ENCODE assay signal across 23 cellular contexts in the genomic region with DNA sequence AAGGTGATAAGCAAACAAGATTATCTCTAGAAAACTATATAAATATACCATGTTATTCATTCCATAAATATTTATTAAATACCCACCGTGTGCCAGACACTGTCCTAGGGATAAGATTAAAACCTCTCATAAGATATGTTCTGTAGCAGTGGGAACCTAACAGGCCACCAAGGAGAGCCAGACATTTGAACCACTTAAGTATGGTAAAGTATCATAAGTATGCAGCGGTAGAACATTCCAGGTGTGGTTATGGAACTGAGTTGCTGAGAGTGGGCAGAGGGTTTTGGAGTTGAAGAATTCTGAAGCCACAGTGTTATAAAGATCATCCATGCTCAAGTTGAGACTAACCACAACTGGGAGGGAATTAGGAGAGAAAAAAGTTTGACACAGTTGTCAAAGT. TPM values are rescaled to one million over a fixed set of nuclear protein-coding genes. Genes with fewer than 3 reads are reported as not detected.
DNase-seq lines count a peak whose midpoint lies in the region; ATAC-seq and TF ChIP-seq lines count a peak whose summit lies in the region.
"Had no signal": no experiment of that assay in that cellular context is flagged by ENCODE, and none has a peak within 500 bp of the region (broad histone marks: within the 10 kb centered on the region; RNA-seq: fewer than 3 reads in every experiment).

No MANE protein-coding gene starts in this region.

- H2BK20ac ChIP-seq in H9 (ENCODE audit: low read depth, low read length, poor library complexity, severe bottlenecking) = peak overlapping the region; percentile 75

- no peak overlapping the region for H4K5ac ChIP-seq in H9 (ENCODE audit: insufficient read length, low read depth, low read length)

- H3K36me3 Mint-ChIP-seq in H9 (ENCODE audit: insufficient read depth in 1 of 3, low read depth in 3 of 3) = peaks cover 0 to 3% (median 0%) of the 10 kb centered on the region in 3 experiments; a peak in 2 of 7 replicates
- H3K36me3 Mint-ChIP-seq: stimulated activated effector memory CD8-positive, alpha-beta T cell treated with anti-CD3 and anti-CD28 coated beads, Interleukin-12 subunit alpha, Interleukin-12 subunit beta, amount 100 ng/mL, for 72 hours had no signal

- WGBS in H9 (ENCODE audit: extremely low coverage, insufficient read length, low lambda C conversion rate) = no CpG with 5 or more reads among the region's 2 CpGs

- H3K4me1 ChIP-seq in H9 (ENCODE audit: insufficient read depth, low read length) (no peaks in the 10 kb centered on the region), ascending aorta (peaks cover 6 to 44% of the 10 kb centered on the region in 2 donors), lower lobe of right lung (peaks cover 27% of the 10 kb centered on the region), skeletal muscle tissue (ENCODE audit: control insufficient read depth in 3 of 3, insufficient read depth in 3 of 3, low read length in 3 of 3) (peaks cover 45 to 55% (median 53%) of the 10 kb centered on the region in 3 donors)
- H3K4me1 ChIP-seq: neural progenitor cell had no signal

- intact Hi-C loops in ascending aorta (cut with DNase I) (no loop called here), lower lobe of right lung (cut with DNase I) (no loop called here)

- no peak overlapping the region for H4K91ac ChIP-seq in H9 (ENCODE audit: insufficient read length, low read depth, low read length)

- TF ChIP-seq CTCF in H9 (conservative IDR thresholded peaks at IDR 0.05) = no peak
- no peak for TF ChIP-seq CTCF in ascending aorta (IDR thresholded peaks at IDR 0.05)
- TF ChIP-seq CTCF in lower lobe of right lung (IDR thresholded peaks at IDR 0.05) = no peak

- no peaks in the 10 kb centered on the region for H3K79me1 ChIP-seq in H9 (ENCODE audit: insufficient read depth, low read depth, low read length, poor library complexity, severe bottlenecking)

- H3K23ac ChIP-seq in H9 (ENCODE audit: insufficient read length, low read depth, low read length) = no peak overlapping the region

- H3K9me3 ChIP-seq in H9 (ENCODE audit: control insufficient read depth, low read depth, low read length) = no peaks in the 10 kb centered on the region
- no peaks in the 10 kb centered on the region for H3K9me3 ChIP-seq in ascending aorta
- H3K9me3 ChIP-seq in lower lobe of right lung = no peaks in the 10 kb centered on the region
- H3K9me3 ChIP-seq in skeletal muscle tissue (ENCODE audit: control insufficient read depth in 3 of 3, low read length in 3 of 3) = no peaks in the 10 kb centered on the region
- H3K9me3 ChIP-seq: suprapubic skin had no signal

- H3K23me2 ChIP-seq in H9 (ENCODE audit: insufficient read length, low read depth, low read length, poor library complexity, severe bottlenecking) = no peaks in the 10 kb centered on the region

- H3K4me3 ChIP-seq in ascending aorta = no peak overlapping the region
- H3K4me3 ChIP-seq in lower lobe of right lung = no peak overlapping the region
- no peak overlapping the region for H3K4me3 ChIP-seq in skeletal muscle tissue (ENCODE audit: low read length in 3 of 3)
- H3K4me3 ChIP-seq: neural progenitor cell, suprapubic skin had no signal

- H3K27ac ChIP-seq in H9 (ENCODE audit: insufficient read length, low read depth, low read length) (no peak overlapping the region), ascending aorta (peak overlapping the region; percentile 61 to 72), lower lobe of right lung (peak overlapping the region; percentile 57), skeletal muscle tissue (ENCODE audit: low read depth, low read length) (peak overlapping the region; percentile 82)
- H3K27ac ChIP-seq: C4-2B, neural progenitor cell, RWPE1, suprapubic skin had no signal

- no peak overlapping the region for H3K18ac ChIP-seq in H9 (ENCODE audit: insufficient read length, low read depth, low read length)

- H3K4ac ChIP-seq in H9 (ENCODE audit: low read depth, low read length) = no peak overlapping the region

- H4K8ac ChIP-seq in H9 (replicated peaks; ENCODE audit: insufficient read length, low read depth, low read length) = no peak overlapping the region

- H2BK12ac ChIP-seq in H9 (ENCODE audit: insufficient read length, low read depth, low read length) = no peak overlapping the region

- no peak overlapping the region for H3K4me2 ChIP-seq in H9 (ENCODE audit: insufficient read depth, insufficient read length, low read length)
- H3K4me2 ChIP-seq: neural progenitor cell had no signal

- H2AK5ac ChIP-seq in H9 (ENCODE audit: insufficient read length, low read length) = no peak overlapping the region

- no peak overlapping the region for H2BK120ac ChIP-seq in H9 (ENCODE audit: low read depth, low read length, poor library complexity, severe bottlenecking)

- no peak overlapping the region for H2AFZ ChIP-seq in H9 (ENCODE audit: low read length)
- H2AFZ ChIP-seq: neural progenitor cell had no signal

- H4K20me1 ChIP-seq in H9 (ENCODE audit: control insufficient read depth, insufficient read depth, insufficient read length) = no peaks in the 10 kb centered on the region

- H3K27me3 ChIP-seq in H9 (ENCODE audit: insufficient read depth, low read length) (no peaks in the 10 kb centered on the region), ascending aorta (no peaks in the 10 kb centered on the region), lower lobe of right lung (ENCODE audit: low read depth) (no peaks in the 10 kb centered on the region), skeletal muscle tissue (ENCODE audit: control insufficient read depth in 3 of 3, insufficient read depth in 3 of 3, low read length in 3 of 3) (no peaks in the 10 kb centered on the region)
- H3K27me3 ChIP-seq: neural progenitor cell, suprapubic skin had no signal

- no peak overlapping the region for H3K9ac ChIP-seq in H9 (ENCODE audit: extremely low read depth, insufficient read length, low read length)
- H3K9ac ChIP-seq in skeletal muscle tissue (ENCODE audit: low read depth in 1 of 3, low read length in 3 of 3) = peak overlapping the region in 1 of 3 donors; percentile 48
- H3K9ac ChIP-seq: neural progenitor cell had no signal

- 0 out of 4 replicates have a peak, but pooled peaks cover 0 to 5% of the 10 kb centered on the region in 2 experiments for H3K4me1 Mint-ChIP-seq in H9

- H3K27me3 Mint-ChIP-seq in H9 (ENCODE audit: low read depth) = no peaks in the 10 kb centered on the region
- H3K27me3 Mint-ChIP-seq: activated B cell treated with CpG ODN at 0.5 μM for 24 hours had no signal

- H3K36me3 ChIP-seq in ascending aorta (no peaks in the 10 kb centered on the region), lower lobe of right lung (no peaks in the 10 kb centered on the region), skeletal muscle tissue (ENCODE audit: control insufficient read depth in 3 of 3, insufficient read depth in 3 of 3, low read length in 3 of 3) (peaks cover 0 to 2% (median 0%) of the 10 kb centered on the region in 3 donors)
- H3K36me3 ChIP-seq: neural progenitor cell, suprapubic skin had no signal

- peak overlapping the region in 1 of 3 experiments; percentile 16; a peak in 2 of 7 replicates for H3K27ac Mint-ChIP-seq in H9
- H3K27ac Mint-ChIP-seq: activated B cell treated with CpG ODN at 0.5 μM for 24 hours; neural progenitor cell; stimulated activated effector memory CD8-positive, alpha-beta T cell treated with anti-CD3 and anti-CD28 coated beads, Interleukin-12 subunit alpha, Interleukin-12 subunit beta, amount 100 ng/mL, for 72 hours had no signal

- H3K9me3 Mint-ChIP-seq in H9 = no peaks in the 10 kb centered on the region; a peak in 1 of 5 replicates
- H3K9me3 Mint-ChIP-seq: neural progenitor cell had no signal

- H3K14ac ChIP-seq in H9 (ENCODE audit: insufficient read depth, low read length) = no peak overlapping the region

- 0 out of 2 replicates have a peak, but pooled peaks cover 2% of the 10 kb centered on the region for H3K79me2 ChIP-seq in H9 (ENCODE audit: insufficient read depth, low read length)

- peak; percentile 84 to 85 for ATAC-seq in lower lobe of right lung
- ATAC-seq: stimulated activated effector memory CD8-positive, alpha-beta T cell treated with anti-CD3 and anti-CD28 coated beads, Interleukin-12 subunit alpha, Interleukin-12 subunit beta, amount 100 ng/mL, for 72 hours had no signal

- H3K56ac ChIP-seq in H9 (ENCODE audit: insufficient read length, low read depth, low read length) = no peak overlapping the region

- no peak overlapping the region for H2BK5ac ChIP-seq in H9 (ENCODE audit: insufficient read length, low read length)

- DNase-seq in H9 (no peak), ascending aorta (ENCODE audit: low spot score in 2 of 2) (no peak), lower lobe of right lung (no peak), DMS79 (lab: John Stamatoyannopoulos, UW) (no peak), hippocampal formation (lab: John Stamatoyannopoulos, UW) (no peak), iPS-NIHi11 (ENCODE audit: low spot score) (no peak)
- DNase-seq: activated B cell treated with CpG ODN at 0.5 μM for 24 hours; activated CD4-positive, alpha-beta T cell treated with anti-CD3 and anti-CD28 coated beads, Interleukin-2, amount 50 U/mL, for 4 hours; activated CD8-positive, alpha-beta memory T cell treated with anti-CD3 and anti-CD28 coated beads, Interleukin-2, amount 50 U/mL, for 4 hours; activated naive CD4-positive, alpha-beta T cell treated with anti-CD3 and anti-CD28 coated beads, Interleukin-2, amount 50 U/mL, for 16 hours; HCEC 1CT; hypothalamus; Kasumi-1; NCI-H1694; NCI-H748 treated with DMSO at 0.1 percent for 48 hours; stimulated activated CD4-positive, alpha-beta T cell treated with anti-CD3 and anti-CD28 coated beads, Interleukin-2, amount 100 ng/mL, for 48 hours; T-helper 9 cell had no signal

- H3K4me3 Mint-ChIP-seq in H9 = no peak overlapping the region
- H3K4me3 Mint-ChIP-seq: activated B cell treated with CpG ODN at 0.5 μM for 24 hours; neural progenitor cell; stimulated activated effector memory CD8-positive, alpha-beta T cell treated with anti-CD3 and anti-CD28 coated beads, Interleukin-12 subunit alpha, Interleukin-12 subunit beta, amount 100 ng/mL, for 72 hours had no signal

- H2BK15ac ChIP-seq in H9 (ENCODE audit: low read depth, low read length) = no peak overlapping the region

- no peak overlapping the region for H3T11ph ChIP-seq in H9 (ENCODE audit: low read length)

RNA-seq across cellular contexts. Expression of gene FILIP1L, which starts 14.7 kb away (rescaled TPM):
- total RNA-seq in H9 (2021) = 0.07 and 0.22 TPM in 2 replicates
- total RNA-seq in ascending aorta = 106 TPM
- total RNA-seq in lower lobe of right lung = 25.0 TPM
- 29.2 TPM for total RNA-seq in skeletal muscle tissue

Comparison
In these comparisons a context has a peak if more than half of its experiments do, and no peak if none do; other contexts are left out.
1. RNA of gene FILIP1L, which starts 14.7 kb away (total RNA-seq): 106 TPM in ascending aorta (single experiment), 29.2 TPM in skeletal muscle tissue (single experiment) and 25.0 TPM in lower lobe of right lung (single experiment); 0.07 to 0.22 TPM in H9; every median in the first group is over 10 times any median in the second.